In the genomic region with DNA sequence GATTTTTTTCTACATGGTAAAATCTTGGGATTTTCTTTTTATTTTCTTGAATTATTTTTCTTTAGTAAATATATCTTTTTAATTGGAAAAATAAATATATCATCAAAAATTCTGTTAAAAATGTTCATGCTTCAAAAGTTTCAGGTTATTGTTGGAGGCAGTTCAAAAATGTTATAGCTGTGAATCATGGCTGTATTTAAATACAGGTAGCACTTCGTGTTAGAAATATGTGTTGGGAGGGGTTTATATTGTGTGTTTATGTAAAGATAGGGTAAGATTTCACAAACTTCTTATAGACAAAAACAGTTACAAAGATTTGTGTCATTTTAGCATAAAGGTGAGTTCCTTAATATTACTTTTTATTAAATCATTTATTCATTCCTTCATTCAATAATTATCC, we compare ENCODE assay signal across 25 cellular contexts.
"Had no signal": no experiment of that assay in that cellular context is flagged by ENCODE, and none has a peak within 500 bp of the region (broad histone marks: within the 10 kb centered on the region; RNA-seq: fewer than 3 reads in every experiment).

No MANE protein-coding gene starts in this region.

- H3K27ac Mint-ChIP-seq: activated naive CD4-positive, alpha-beta T cell treated with anti-CD3 and anti-CD28 coated beads for 36 hours; activated naive CD8-positive, alpha-beta T cell treated with anti-CD3 and anti-CD28 coated beads for 36 hours; activated T-helper 1 cell treated with anti-CD3 and anti-CD28 coated beads, Interleukin-12 subunit alpha, Interleukin-12 subunit beta, Interleukin-2, Interleukin-4 antibody, amounts not matched to agents 30 ng/mL and 10 ng/mL and 1 ng/mL, durations not matched to agents 14 hours and 24 hours and 36 hours; endodermal cell; nephron; stimulated activated effector memory CD8-positive, alpha-beta T cell treated with anti-CD3 and anti-CD28 coated beads, Interleukin-12 subunit alpha, Interleukin-12 subunit beta, amount 100 ng/mL, for 72 hours; stimulated activated naive CD8-positive, alpha-beta T cell treated with anti-CD3 and anti-CD28 coated beads, Interleukin-15, Interleukin-2, amounts not matched to agents 100 ng/mL and 50 ng/mL, for 24 hours; type B pancreatic cell had no signal

- ATAC-seq: left cardiac atrium; left ventricle myocardium superior; stimulated activated effector memory CD8-positive, alpha-beta T cell treated with anti-CD3 and anti-CD28 coated beads, Interleukin-12 subunit alpha, Interleukin-12 subunit beta, amount 100 ng/mL, for 72 hours had no signal

- DNase-seq: activated CD4-positive, alpha-beta T cell treated with anti-CD3 and anti-CD28 coated beads for 4 hours; activated CD4-positive, alpha-beta T cell treated with anti-CD3 and anti-CD28 coated beads, Interleukin-2, amount 50 U/mL, for 48 hours; activated CD8-positive, alpha-beta memory T cell treated with anti-CD3 and anti-CD28 coated beads for 24 hours; activated effector memory CD4-positive, alpha-beta T cell treated with anti-CD3 and anti-CD28 coated beads, Interleukin-2, amount 50 U/mL, for 16 hours; activated naive CD4-positive, alpha-beta T cell treated with anti-CD3 and anti-CD28 coated beads for 36 hours; activated naive CD8-positive, alpha-beta T cell treated with anti-CD3 and anti-CD28 coated beads for 36 hours; adrenal gland; aorta; caudate nucleus; endodermal cell; esophagus squamous epithelium; left cardiac atrium; left ventricle myocardium superior; ovary; sigmoid colon; small intestine; stimulated activated CD4-positive, alpha-beta T cell treated with anti-CD3 and anti-CD28 coated beads, Interleukin-4, amount 100 ng/mL, for 24 hours; uterus had no signal

- H3K4me1 Mint-ChIP-seq: activated naive CD8-positive, alpha-beta T cell treated with anti-CD3 and anti-CD28 coated beads for 36 hours; endodermal cell had no signal

- H3K27me3 Mint-ChIP-seq: brain; stimulated activated naive CD8-positive, alpha-beta T cell treated with anti-CD3 and anti-CD28 coated beads, Interleukin-15, Interleukin-2, amounts not matched to agents 100 ng/mL and 50 ng/mL, for 24 hours; type B pancreatic cell had no signal

- H3K9me3 ChIP-seq: adrenal gland, esophagus squamous epithelium, ovary, prostate gland, sigmoid colon, uterus had no signal

- H3K36me3 Mint-ChIP-seq: activated naive CD8-positive, alpha-beta T cell treated with anti-CD3 and anti-CD28 coated beads for 36 hours; brain; stimulated activated effector memory CD8-positive, alpha-beta T cell treated with anti-CD3 and anti-CD28 coated beads, Interleukin-12 subunit alpha, Interleukin-12 subunit beta, amount 100 ng/mL, for 72 hours; type B pancreatic cell had no signal

- H3K9me3 Mint-ChIP-seq: activated naive CD4-positive, alpha-beta T cell treated with anti-CD3 and anti-CD28 coated beads for 36 hours; activated naive CD8-positive, alpha-beta T cell treated with anti-CD3 and anti-CD28 coated beads for 36 hours; activated T-helper 1 cell treated with anti-CD3 and anti-CD28 coated beads, Interleukin-12 subunit alpha, Interleukin-12 subunit beta, Interleukin-2, Interleukin-4 antibody, amounts not matched to agents 30 ng/mL and 10 ng/mL and 1 ng/mL, durations not matched to agents 14 hours and 24 hours and 36 hours; brain; endodermal cell; nephron; stimulated activated effector memory CD8-positive, alpha-beta T cell treated with anti-CD3 and anti-CD28 coated beads, Interleukin-12 subunit alpha, Interleukin-12 subunit beta, amount 100 ng/mL, for 72 hours; stimulated activated naive CD8-positive, alpha-beta T cell treated with anti-CD3 and anti-CD28 coated beads, Interleukin-15, Interleukin-2, amounts not matched to agents 100 ng/mL and 50 ng/mL, for 24 hours; type B pancreatic cell had no signal

- H3K4me3 Mint-ChIP-seq: activated naive CD4-positive, alpha-beta T cell treated with anti-CD3 and anti-CD28 coated beads for 36 hours; activated naive CD8-positive, alpha-beta T cell treated with anti-CD3 and anti-CD28 coated beads for 36 hours; activated T-helper 1 cell treated with anti-CD3 and anti-CD28 coated beads, Interleukin-12 subunit alpha, Interleukin-12 subunit beta, Interleukin-2, Interleukin-4 antibody, amounts not matched to agents 30 ng/mL and 10 ng/mL and 1 ng/mL, durations not matched to agents 14 hours and 24 hours and 36 hours; endodermal cell; nephron; stimulated activated effector memory CD8-positive, alpha-beta T cell treated with anti-CD3 and anti-CD28 coated beads, Interleukin-12 subunit alpha, Interleukin-12 subunit beta, amount 100 ng/mL, for 72 hours; stimulated activated naive CD8-positive, alpha-beta T cell treated with anti-CD3 and anti-CD28 coated beads, Interleukin-15, Interleukin-2, amounts not matched to agents 100 ng/mL and 50 ng/mL, for 24 hours; type B pancreatic cell had no signal

- H3K27me3 ChIP-seq: adrenal gland, esophagus squamous epithelium, ovary, sigmoid colon, uterus had no signal

- H3K36me3 ChIP-seq: adrenal gland, esophagus squamous epithelium, ovary, prostate gland, sigmoid colon, uterus had no signal

- H3K4me1 ChIP-seq: adrenal gland, prostate gland had no signal

- H3K4me3 ChIP-seq: adrenal gland, esophagus squamous epithelium, ovary, prostate gland, sigmoid colon, uterus had no signal

- H3K27ac ChIP-seq: adrenal gland, esophagus squamous epithelium, ovary, prostate gland, sigmoid colon had no signal
